ENCODE assay signal across 1 cellular context in the genomic region with DNA sequence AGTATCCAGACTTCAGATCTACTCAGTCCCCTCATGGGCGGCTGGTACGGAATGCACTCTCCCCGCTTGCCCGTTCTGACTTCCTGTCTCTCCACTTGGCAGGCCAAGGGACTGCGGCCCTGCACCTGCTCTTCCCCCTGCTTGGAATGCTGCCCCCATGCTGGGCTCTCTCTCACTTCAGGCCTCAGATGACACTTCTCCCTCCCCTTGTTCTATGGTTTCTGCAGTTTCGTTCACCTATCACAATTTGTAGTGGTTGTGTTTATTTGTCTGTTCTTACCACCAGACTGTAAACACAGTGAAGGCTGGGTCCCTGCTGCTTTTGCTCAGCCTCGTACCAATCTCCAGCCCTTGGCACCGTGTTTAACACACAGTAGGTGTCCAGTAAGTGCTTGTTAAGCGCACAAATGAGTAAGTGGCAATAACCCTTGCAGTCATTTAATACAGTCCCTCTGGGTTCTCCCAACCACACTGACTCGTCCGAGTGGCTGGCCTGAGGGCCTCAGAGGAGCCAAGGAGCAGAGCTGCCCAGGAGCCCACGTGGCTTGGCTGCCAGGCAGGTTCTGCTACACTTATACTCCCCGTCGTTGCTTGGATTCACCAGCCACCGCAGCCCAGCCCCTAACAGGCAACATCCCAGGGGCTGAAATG.
TF ChIP-seq lines count a peak whose summit lies in the region.

No MANE protein-coding gene starts in this region.

TF ChIP-seq in H1, 55 proteins besides CTCF, POLR2A, EP300 and RAD21 (continued from another document):
- 0 out of 2 replicates have a peak, but pooled peaks have one; percentile 31 for TF ChIP-seq YY1 (IDR thresholded peaks at IDR 0.05; ENCODE audit: low read depth, low read length)
- no peak for TF ChIP-seq BRCA1 (IDR thresholded peaks at IDR 0.05; ENCODE audit: low read depth, low read length)
- peak; percentile 83 for TF ChIP-seq CTBP2 (IDR thresholded peaks at IDR 0.05; ENCODE audit: borderline replicate concordance, insufficient read depth, insufficient read length, low read length)
- 0 out of 2 replicates have a peak, but pooled peaks have one; percentile 39 for TF ChIP-seq SP1 (IDR thresholded peaks at IDR 0.05; ENCODE audit: low read depth, low read length)
